23 cellular contexts compared by ENCODE assay signal in genomic region chr1:45037456-45037855, GRCh38. TPM values are rescaled to one million over a fixed set of nuclear protein-coding genes. Genes with fewer than 3 reads are reported as not detected.
DNase-seq lines count a peak whose midpoint lies in the region; ATAC-seq, FAIRE-seq and TF ChIP-seq lines count a peak whose summit lies in the region.
"Had no signal": no experiment of that assay in that cellular context is flagged by ENCODE, and none has a peak within 500 bp of the region (broad histone marks: within the 10 kb centered on the region; RNA-seq: fewer than 3 reads in every experiment).

No MANE protein-coding gene starts in this region.

- no peaks in the 10 kb centered on the region for H3K27me3 Mint-ChIP-seq in activated T-cell treated with anti-CD3 and anti-CD28 coated beads, Interleukin-2, amount 50 U/mL, for 4 hours (ENCODE audit: low read depth)

- H3K4me1 Mint-ChIP-seq in activated T-cell treated with anti-CD3 and anti-CD28 coated beads, Interleukin-2, amount 50 U/mL, for 4 hours (ENCODE audit: low read depth): peaks cover 2% of the 10 kb centered on the region
- H3K4me1 Mint-ChIP-seq: nephron had no signal

- ATAC-seq in activated T-cell treated with anti-CD3 and anti-CD28 coated beads, Interleukin-2, amount 50 U/mL, for 4 hours: peak; percentile 63 to 89
- ATAC-seq in stimulated activated naive CD8-positive, alpha-beta T cell treated with anti-CD3 and anti-CD28 coated beads, Interleukin-15, Interleukin-2, amounts not matched to agents 100 U/mL and 50 U/mL, for 24 hours: peak; percentile 96
- ATAC-seq in GM19328 (IDR thresholded peaks at IDR 0.05; ENCODE audit: unreplicated experiment): no peak
- no peak for ATAC-seq in GM18868 (IDR thresholded peaks at IDR 0.05; ENCODE audit: unreplicated experiment)
- ATAC-seq: CD8-positive, alpha-beta T cell; GM12878; psoas muscle had no signal

- H3K36me3 ChIP-seq in bronchial epithelial cell (ENCODE audit: control insufficient read depth, insufficient read depth, low read length): no peaks in the 10 kb centered on the region
- H3K36me3 ChIP-seq: uterus had no signal

- no peaks in the 10 kb centered on the region for H3K9me3 Mint-ChIP-seq in activated T-cell treated with anti-CD3 and anti-CD28 coated beads, Interleukin-2, amount 50 U/mL, for 4 hours
- H3K9me3 Mint-ChIP-seq: CD8-positive, alpha-beta T cell; nephron had no signal

- no peaks in the 10 kb centered on the region for H3K27me3 ChIP-seq in bronchial epithelial cell (ENCODE audit: control insufficient read depth, insufficient read depth, low read length)
- H3K27me3 ChIP-seq: spleen, uterus had no signal

- no peak for TF ChIP-seq CTCF in bronchial epithelial cell (IDR thresholded peaks at IDR 0.05; ENCODE audit: insufficient read depth, low read length, severe bottlenecking)

- DNase-seq in activated T-cell treated with anti-CD3 and anti-CD28 coated beads, Interleukin-2, amount 50 U/mL, for 4 hours: no peak
- DNase-seq in activated T-cell treated with anti-CD3 and anti-CD28 coated beads, Interleukin-2, amount 50 U/mL, for 1 hour: no peak
- DNase-seq in OCI-M2 (lab: John Stamatoyannopoulos, UW; ENCODE audit: unreplicated experiment) (peak; percentile 20), bronchial epithelial cell (ENCODE audit: low read depth) (peak; percentile 12), posterior vena cava (ENCODE audit: low spot score) (no peak)
- peak; percentile 21 for DNase-seq in stimulated activated naive CD8-positive, alpha-beta T cell treated with anti-CD3 and anti-CD28 coated beads, Interleukin-15, Interleukin-2, amounts not matched to agents 100 U/mL and 50 U/mL, for 24 hours
- DNase-seq: activated CD4-positive, alpha-beta T cell treated with anti-CD3 and anti-CD28 coated beads for 4 hours; CD8-positive, alpha-beta T cell; glutamatergic neuron; NCI-H1436 treated with DMSO at 0.1 percent for 48 hours; NCI-H2227 treated with DMSO at 0.1 percent for 48 hours; NK-92 treated with Interleukin-12 subunit alpha and Interleukin-12 subunit beta, amount 100 ng/mL, for 24 hours; psoas muscle; spleen; stimulated activated naive CD4-positive, alpha-beta T cell; uterus had no signal

- no peak overlapping the region for H3K4me3 ChIP-seq in bronchial epithelial cell (ENCODE audit: low read depth, low read length)
- H3K4me3 ChIP-seq: GM12878, psoas muscle, spleen, uterus had no signal

- FAIRE-seq in bronchial epithelial cell (lab: Jason Lieb, UNC): no peak
- FAIRE-seq: colon, endothelial cell of umbilical vein, GM12878, H1 had no signal

- H3K36me3 Mint-ChIP-seq in activated T-cell treated with anti-CD3 and anti-CD28 coated beads, Interleukin-2, amount 50 U/mL, for 4 hours (ENCODE audit: insufficient read depth): peaks cover 7% of the 10 kb centered on the region

- intact Hi-C loops in posterior vena cava (cut with DNase I): no loop called here

- no peak overlapping the region for H3K4me3 Mint-ChIP-seq in activated T-cell treated with anti-CD3 and anti-CD28 coated beads, Interleukin-2, amount 50 U/mL, for 4 hours
- H3K4me3 Mint-ChIP-seq: CD8-positive, alpha-beta T cell; nephron had no signal

RNA-seq across cellular contexts. Expression of gene UROD, which starts 25.4 kb away (rescaled TPM):
- 100 to 1,000 TPM in 1 of 3 donors, 10 to 100 TPM in 2; 95.0 to 112 (median 99.1) TPM for total RNA-seq in activated T-cell treated with anti-CD3 and anti-CD28 coated beads, Interleukin-2, amount 50 U/mL, for 4 hours
- total RNA-seq in bronchial epithelial cell: 122 and 151 TPM in 2 replicates
- total RNA-seq in posterior vena cava: 10 to 100 TPM; 59.5 to 68.6 TPM

RNA-seq across cellular contexts. Expression of gene HECTD3, which starts 26.3 kb away (rescaled TPM):
- 10 to 100 TPM; 27.4 to 30.4 (median 30.2) TPM for total RNA-seq in activated T-cell treated with anti-CD3 and anti-CD28 coated beads, Interleukin-2, amount 50 U/mL, for 4 hours
- total RNA-seq in bronchial epithelial cell (12.1 and 16.8 TPM in 2 replicates), posterior vena cava (10 to 100 TPM; 26.5 to 32.9 TPM)

RNA-seq across cellular contexts. Expression of gene EIF2B3, which starts 51.1 kb away (rescaled TPM):
- total RNA-seq in activated T-cell treated with anti-CD3 and anti-CD28 coated beads, Interleukin-2, amount 50 U/mL, for 4 hours: 10 to 100 TPM; 61.8 to 67.2 (median 66.7) TPM
- total RNA-seq in bronchial epithelial cell: 16.9 and 23.4 TPM in 2 replicates
- 10 to 100 TPM; 25.9 to 26.8 TPM for total RNA-seq in posterior vena cava

Comparison
In these comparisons a context has a peak if more than half of its experiments do, and no peak if none do; other contexts are left out.
1. ATAC-seq: peak in activated T-cell treated with anti-CD3 and anti-CD28 coated beads, Interleukin-2, amount 50 U/mL, for 4 hours (2 of 2) and stimulated activated naive CD8-positive, alpha-beta T cell treated with anti-CD3 and anti-CD28 coated beads, Interleukin-15, Interleukin-2, amounts not matched to agents 100 U/mL and 50 U/mL, for 24 hours (single experiment); none in GM19328 (single experiment) and GM18868 (single experiment).
2. DNase-seq: peak in OCI-M2 (single experiment), bronchial epithelial cell (single experiment) and stimulated activated naive CD8-positive, alpha-beta T cell treated with anti-CD3 and anti-CD28 coated beads, Interleukin-15, Interleukin-2, amounts not matched to agents 100 U/mL and 50 U/mL, for 24 hours (single experiment); none in activated T-cell treated with anti-CD3 and anti-CD28 coated beads, Interleukin-2, amount 50 U/mL, for 4 hours (single experiment), activated T-cell treated with anti-CD3 and anti-CD28 coated beads, Interleukin-2, amount 50 U/mL, for 1 hour (single experiment) and posterior vena cava (single experiment).